Comparison of ENCODE assay signal across 23 cellular contexts in the genomic region with DNA sequence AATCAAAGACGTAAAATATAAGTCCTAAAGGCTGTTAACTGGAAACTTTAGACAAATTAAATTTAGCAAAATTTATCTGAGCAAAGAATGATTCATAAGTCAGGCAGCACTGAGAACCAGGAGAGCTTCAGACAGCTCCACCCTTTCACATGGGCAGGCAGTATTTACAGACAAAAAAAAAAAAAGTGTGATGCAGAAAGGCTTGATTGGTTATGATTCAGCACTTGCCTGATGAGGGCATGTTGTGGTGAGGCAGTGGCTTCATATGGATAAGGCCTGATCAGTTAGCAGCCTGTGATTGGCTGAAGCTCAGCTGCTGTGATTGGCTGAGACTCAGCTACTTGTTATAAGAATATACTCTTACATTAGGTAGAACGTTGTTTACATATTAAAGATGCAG.
DNase-seq lines count a peak whose midpoint lies in the region; ATAC-seq and TF ChIP-seq lines count a peak whose summit lies in the region.
"Had no signal": no experiment of that assay in that cellular context is flagged by ENCODE, and none has a peak within 500 bp of the region (broad histone marks: within the 10 kb centered on the region; RNA-seq: fewer than 3 reads in every experiment).

No MANE protein-coding gene starts in this region.

- H3K9me3 Mint-ChIP-seq in glutamatergic neuron (ENCODE audit: unreplicated experiment) = no peaks in the 10 kb centered on the region
- peaks cover 4 to 10% of the 10 kb centered on the region in 2 donors for H3K9me3 Mint-ChIP-seq in activated T-cell treated with anti-CD3 and anti-CD28 coated beads, Interleukin-2, amount 50 U/mL, for 72 hours

- no peaks in the 10 kb centered on the region for H3K79me2 ChIP-seq in PC-3 (ENCODE audit: low read length)

- H3K4me3 Mint-ChIP-seq in glutamatergic neuron (ENCODE audit: unreplicated experiment) = no peak overlapping the region
- no peak overlapping the region for H3K4me3 Mint-ChIP-seq in activated T-cell treated with anti-CD3 and anti-CD28 coated beads, Interleukin-2, amount 50 U/mL, for 72 hours
- H3K4me3 Mint-ChIP-seq: activated naive CD4-positive, alpha-beta T cell treated with anti-CD3 and anti-CD28 coated beads for 36 hours; CD4-positive, alpha-beta T cell had no signal

- no peaks in the 10 kb centered on the region for H3K36me3 ChIP-seq in PC-3 (ENCODE audit: low read depth, low read length)
- H3K36me3 ChIP-seq: SJSA1, stomach, transverse colon had no signal

- ATAC-seq in PC-3 = no peak
- ATAC-seq in activated T-cell treated with anti-CD3 and anti-CD28 coated beads, Interleukin-2, amount 50 U/mL, for 72 hours (replicated peaks in 1 of 2) = no peak
- ATAC-seq: psoas muscle had no signal

- no peak overlapping the region for H2AFZ ChIP-seq in PC-3 (ENCODE audit: low read length)

- CTCF ChIA-PET in PC-3 (lab: Charles Lee) = no interaction called here

- H4K20me1 ChIP-seq in PC-3 (ENCODE audit: low read length) = no peaks in the 10 kb centered on the region

- intact Hi-C loops in PC-3 (cut with micrococcal nuclease) = no loop called here

- no peaks in the 10 kb centered on the region for H3K27me3 ChIP-seq in PC-3 (ENCODE audit: low read length)
- H3K27me3 ChIP-seq: SJSA1, stomach, transverse colon had no signal

- peaks cover 5% of the 10 kb centered on the region for H3K36me3 Mint-ChIP-seq in glutamatergic neuron (ENCODE audit: unreplicated experiment)
- peaks cover 0 to 2% of the 10 kb centered on the region in 2 donors for H3K36me3 Mint-ChIP-seq in activated T-cell treated with anti-CD3 and anti-CD28 coated beads, Interleukin-2, amount 50 U/mL, for 72 hours (ENCODE audit: insufficient read depth in 2 of 2)

- 0 out of 2 replicates have a peak, but pooled peaks cover 4% of the 10 kb centered on the region for H3K9me3 ChIP-seq in PC-3 (ENCODE audit: low read length)
- H3K9me3 ChIP-seq: psoas muscle, stomach, transverse colon had no signal

- no peaks in the 10 kb centered on the region for H3K27me3 Mint-ChIP-seq in glutamatergic neuron (ENCODE audit: unreplicated experiment)
- no peaks in the 10 kb centered on the region for H3K27me3 Mint-ChIP-seq in activated T-cell treated with anti-CD3 and anti-CD28 coated beads, Interleukin-2, amount 50 U/mL, for 72 hours (ENCODE audit: low read depth)
- H3K27me3 Mint-ChIP-seq: CD4-positive, alpha-beta T cell had no signal

- no peak overlapping the region for H3K9ac ChIP-seq in PC-3 (ENCODE audit: low read length)

- BruUV-seq in PC-3 (replicated peaks; lab: Mats Ljungman, UMichigan) = no TSS peak

- peak; percentile 2 for DNase-seq in HS-5 (ENCODE audit: low read depth)
- peak; percentile 24 for DNase-seq in PC-3
- peak; percentile 83 for DNase-seq in epithelial cell of esophagus (ENCODE audit: low read depth)
- peak; percentile 19 for DNase-seq in renal cortical epithelial cell (ENCODE audit: low read depth)
- DNase-seq in glutamatergic neuron = no peak
- no peak for DNase-seq in NOMO-1 treated with dmso at 0.1 percent for 144 hours (lab: John Stamatoyannopoulos, UW; ENCODE audit: unreplicated experiment)
- no peak for DNase-seq in activated T-cell treated with anti-CD3 and anti-CD28 coated beads, Interleukin-2, amount 50 U/mL, for 72 hours
- DNase-seq: activated naive CD4-positive, alpha-beta T cell treated with anti-CD3 and anti-CD28 coated beads for 36 hours; activated T-cell treated with anti-CD3 and anti-CD28 coated beads, Interleukin-2, amount 50 U/mL, for 48 hours; amniotic stem cell; CD4-positive, alpha-beta T cell; DMS 273 treated with DMSO at 0.1 percent for 48 hours; Karpas-422; kidney glomerular epithelial cell; NCI-H1092 treated with DMSO at 0.1 percent for 48 hours; NCI-H2029; NCI-H345; NCI-H748 treated with DMSO at 0.1 percent for 48 hours; psoas muscle; stimulated activated CD8-positive, alpha-beta memory T cell treated with anti-CD3 and anti-CD28 coated beads, Interleukin-4, amount 100 ng/mL, for 48 hours; stomach; transverse colon had no signal

- no peak overlapping the region for H3K27ac Mint-ChIP-seq in glutamatergic neuron (ENCODE audit: unreplicated experiment)
- no peak overlapping the region for H3K27ac Mint-ChIP-seq in activated T-cell treated with anti-CD3 and anti-CD28 coated beads, Interleukin-2, amount 50 U/mL, for 72 hours
- H3K27ac Mint-ChIP-seq: activated naive CD4-positive, alpha-beta T cell treated with anti-CD3 and anti-CD28 coated beads for 36 hours; CD4-positive, alpha-beta T cell had no signal

- H3F3A ChIP-seq in PC-3 (ENCODE audit: low read length, unreplicated experiment) = no peaks in the 10 kb centered on the region

- no peak overlapping the region for H3K4me2 ChIP-seq in PC-3 (ENCODE audit: low read length)

- H3K4me1 ChIP-seq in PC-3 (ENCODE audit: insufficient read depth, low read length) = no peaks in the 10 kb centered on the region
- H3K4me1 ChIP-seq: psoas muscle, SJSA1, stomach, transverse colon had no signal

- H3K9me2 ChIP-seq in PC-3 (replicated peaks; ENCODE audit: low read length) = no peaks in the 10 kb centered on the region

- no peak overlapping the region for H3K27ac ChIP-seq in PC-3 (ENCODE audit: low read length)
- H3K27ac ChIP-seq: psoas muscle, SJSA1, stomach, transverse colon had no signal

- H3K4me3 ChIP-seq in PC-3 (ENCODE audit: low read length) (no peak overlapping the region), epithelial cell of esophagus (ENCODE audit: low read length) (no peak overlapping the region)
- H3K4me3 ChIP-seq: psoas muscle, SJSA1, stomach, transverse colon had no signal

- POLR2A ChIA-PET in PC-3 (lab: Charles Lee; ENCODE audit: unreplicated experiment) = no interaction called here

- no peak for TF ChIP-seq CTCF in PC-3 (conservative IDR thresholded peaks at IDR 0.05; ENCODE audit: low read depth, low read length)
- TF ChIP-seq CTCF in epithelial cell of esophagus (IDR thresholded peaks at IDR 0.05; ENCODE audit: insufficient read depth, low read depth, low read length, missing control alignments) = no peak
- no peak for TF ChIP-seq CTCF in glutamatergic neuron (IDR thresholded peaks at IDR 0.05; ENCODE audit: partially characterized antibody, unreplicated experiment)

- peaks cover 6% of the 10 kb centered on the region for H3K4me1 Mint-ChIP-seq in glutamatergic neuron (ENCODE audit: low read depth, unreplicated experiment)
- no peaks in the 10 kb centered on the region for H3K4me1 Mint-ChIP-seq in activated T-cell treated with anti-CD3 and anti-CD28 coated beads, Interleukin-2, amount 50 U/mL, for 72 hours (ENCODE audit: low read depth)

Comparison
In these comparisons a context has a peak if more than half of its experiments do, and no peak if none do; other contexts are left out.
1. DNase-seq: peak in HS-5 (single experiment), PC-3 (single experiment), epithelial cell of esophagus (single experiment) and renal cortical epithelial cell (single experiment); none in glutamatergic neuron (single experiment), NOMO-1 treated with dmso at 0.1 percent for 144 hours (single experiment) and activated T-cell treated with anti-CD3 and anti-CD28 coated beads, Interleukin-2, amount 50 U/mL, for 72 hours (0 of 2).